ENCODE assay signal across 10 cellular contexts in genomic region chr4:57043304-57044251, GRCh38.
DNase-seq lines count a peak whose midpoint lies in the region; ATAC-seq and TF ChIP-seq lines count a peak whose summit lies in the region.
"Had no signal": no experiment of that assay in that cellular context is flagged by ENCODE, and none has a peak within 500 bp of the region (broad histone marks: within the 10 kb centered on the region; RNA-seq: fewer than 3 reads in every experiment).

No MANE protein-coding gene starts in this region.

- TF ChIP-seq POLR2A in esophagus muscularis mucosa (IDR thresholded peaks at IDR 0.05; ENCODE audit: low read depth) (no peak), upper lobe of left lung (IDR thresholded peaks at IDR 0.05) (no peak)

- H3K27ac ChIP-seq in SJSA1 (peak overlapping the region; percentile 55), esophagus muscularis mucosa (replicated peaks in 1 of 4) (peak overlapping the region; percentile 53 to 71 (median 67)), muscle layer of duodenum (ENCODE audit: low read length) (peak overlapping the region; percentile 85), upper lobe of left lung (peak overlapping the region; percentile 29 to 70 (median 57))

- TF ChIP-seq CTCF in esophagus muscularis mucosa (IDR thresholded peaks at IDR 0.05) (no peak), upper lobe of left lung (IDR thresholded peaks at IDR 0.05) (no peak)

- WGBS in esophagus muscularis mucosa, result 38% methylated on average over 6 of the region's 6 CpGs
- WGBS in upper lobe of left lung, 2 donors, result 68 to 71% methylated on average over 4 to 6 of the region's 6 CpGs

- ATAC-seq in upper lobe of left lung (ENCODE audit: low FRiP score in 2 of 2) (peak in 1 of 2 donors; percentile 61), GM18858 (IDR thresholded peaks at IDR 0.05; ENCODE audit: unreplicated experiment) (no peak), HG03439 (IDR thresholded peaks at IDR 0.05; ENCODE audit: unreplicated experiment) (no peak)

- intact Hi-C loops in esophagus muscularis mucosa (cut with DNase I), result no loop called here

- H3K4me3 ChIP-seq in SJSA1, result no peak overlapping the region
- H3K4me3 ChIP-seq in esophagus muscularis mucosa, result no peak overlapping the region
- H3K4me3 ChIP-seq in muscle layer of duodenum (ENCODE audit: low read depth in 1 of 2, low read length in 2 of 2), result no peak overlapping the region
- H3K4me3 ChIP-seq in upper lobe of left lung, result no peak overlapping the region

- no peaks in the 10 kb centered on the region for H3K9me3 ChIP-seq in SJSA1 (replicated peaks)
- H3K9me3 ChIP-seq in esophagus muscularis mucosa, result no peaks in the 10 kb centered on the region
- no peaks in the 10 kb centered on the region for H3K9me3 ChIP-seq in muscle layer of duodenum (ENCODE audit: control insufficient read depth in 1 of 2, low read length in 2 of 2)
- H3K9me3 ChIP-seq in upper lobe of left lung, result no peaks in the 10 kb centered on the region

- H3K36me3 ChIP-seq in SJSA1, result peaks cover 39% of the 10 kb centered on the region
- peaks cover 0 to 21% (median 7%) of the 10 kb centered on the region in 4 donors for H3K36me3 ChIP-seq in esophagus muscularis mucosa
- H3K36me3 ChIP-seq in muscle layer of duodenum (ENCODE audit: control insufficient read depth in 1 of 2, insufficient read depth in 2 of 2, low read length in 2 of 2), result peaks cover 0 to 11% of the 10 kb centered on the region in 2 donors
- H3K36me3 ChIP-seq in upper lobe of left lung, result peaks cover 0 to 3% (median 0%) of the 10 kb centered on the region in 4 donors

- DNase-seq in SJSA1 (ENCODE audit: low read depth in 1 of 2, low spot score in 2 of 2) (peak in 1 of 2 experiments; percentile 74), esophagus muscularis mucosa (ENCODE audit: extremely low spot score) (peak; percentile 87), upper lobe of left lung (no peak), glomerular visceral epithelial cell (ENCODE audit: extremely low spot score) (no peak)
- DNase-seq in activated CD4-positive, alpha-beta T cell treated with anti-CD3 and anti-CD28 coated beads, Interleukin-2, amount 50 U/mL, for 4 hours, result no peak
- DNase-seq: activated CD8-positive, alpha-beta memory T cell treated with anti-CD3 and anti-CD28 coated beads, Interleukin-2, amount 50 U/mL, for 48 hours; NCI-H1436 had no signal

- no peak for TF ChIP-seq EP300 in esophagus muscularis mucosa (IDR thresholded peaks at IDR 0.05)
- no peak for TF ChIP-seq EP300 in upper lobe of left lung (IDR thresholded peaks at IDR 0.05)

- H3K27me3 ChIP-seq in SJSA1 (replicated peaks) (no peaks in the 10 kb centered on the region), esophagus muscularis mucosa (no peaks in the 10 kb centered on the region), muscle layer of duodenum (ENCODE audit: low read depth, low read length) (no peaks in the 10 kb centered on the region), upper lobe of left lung (no peaks in the 10 kb centered on the region)

- H3K4me1 ChIP-seq in SJSA1 (replicated peaks) (peaks cover 57% of the 10 kb centered on the region), esophagus muscularis mucosa (peaks cover 62 to 74% (median 69%) of the 10 kb centered on the region in 4 donors), muscle layer of duodenum (ENCODE audit: control insufficient read depth in 1 of 2, insufficient read depth in 2 of 2, low read length in 2 of 2) (peaks cover 15 to 16% of the 10 kb centered on the region in 2 donors), upper lobe of left lung (peaks cover 5 to 10% (median 7%) of the 10 kb centered on the region in 4 donors)
